ENCODE assay signal across 25 cellular contexts in the genomic region with DNA sequence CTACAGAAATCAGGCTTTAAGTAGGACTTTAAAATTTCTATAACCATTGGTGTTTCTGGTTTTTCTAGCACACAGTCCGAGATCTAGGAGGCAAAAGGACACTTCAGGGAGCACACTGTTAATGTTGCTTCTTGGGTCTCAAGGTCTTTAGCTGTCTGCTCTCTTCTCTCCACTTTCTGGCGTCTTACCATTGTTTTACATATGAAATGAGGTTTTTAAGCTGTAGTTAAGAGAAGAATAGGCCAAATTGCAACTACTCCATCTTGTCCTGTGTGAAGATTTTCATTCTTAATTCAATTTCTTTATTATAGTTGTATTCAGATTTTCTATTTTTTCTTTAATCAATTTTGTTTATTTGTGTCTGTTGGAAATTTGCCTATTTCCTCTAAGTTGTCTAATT.
"Had no signal": no experiment of that assay in that cellular context is flagged by ENCODE, and none has a peak within 500 bp of the region (broad histone marks: within the 10 kb centered on the region; RNA-seq: fewer than 3 reads in every experiment).

No MANE protein-coding gene starts in this region.

- H3K27ac ChIP-seq: left lung, lower lobe of right lung, right atrium auricular region, upper lobe of left lung, VCaP had no signal

- DNase-seq: activated CD4-positive, alpha-beta memory T cell treated with anti-CD3 and anti-CD28 coated beads, Interleukin-2, amount 10 ng/mL, durations not matched to agents 7 days and 5 days; activated CD4-positive, alpha-beta T cell treated with anti-CD3 and anti-CD28 coated beads, Interleukin-2, amount 10 ng/mL, durations not matched to agents 7 days and 5 days; activated CD8-positive, alpha-beta memory T cell treated with anti-CD3 and anti-CD28 coated beads, Interleukin-2, amount 50 U/mL, for 48 hours; activated gamma-delta T cell; activated naive CD4-positive, alpha-beta T cell treated with anti-CD3 and anti-CD28 coated beads, Interleukin-2, amount 50 U/mL, for 16 hours; activated naive CD8-positive, alpha-beta T cell treated with anti-CD3 and anti-CD28 coated beads, Interleukin-2, amount 50 U/mL, for 24 hours; activated T-cell treated with anti-CD3 and anti-CD28 coated beads, Interleukin-2, amount 50 U/mL, for 24 hours; amygdala; caudate nucleus; foreskin fibroblast; head of caudate nucleus; hippocampal formation; left lung; lower lobe of right lung; mesendoderm; natural killer cell; stimulated activated CD4-positive, alpha-beta T cell treated with anti-CD3 and anti-CD28 coated beads, Interleukin-1b, Interleukin-23, amount 100 ng/mL, for 48 hours; stimulated activated CD4-positive, alpha-beta T cell treated with anti-CD3 and anti-CD28 coated beads, Interleukin-4, amount 100 ng/mL, for 4 hours; stimulated activated CD8-positive, alpha-beta memory T cell treated with anti-CD3 and anti-CD28 coated beads, Interleukin-4, amount 100 ng/mL, for 48 hours; stimulated activated naive CD8-positive, alpha-beta T cell treated with anti-CD3 and anti-CD28 coated beads, Interleukin-15, amount 100 ng/mL, for 72 hours; substantia nigra; upper lobe of left lung had no signal

- H3K36me3 ChIP-seq: left lung, lower lobe of right lung, right atrium auricular region, upper lobe of left lung had no signal

- H3K27me3 ChIP-seq: left lung, right atrium auricular region, upper lobe of left lung had no signal

- H3K4me1 ChIP-seq: left lung, lower lobe of right lung, right atrium auricular region, upper lobe of left lung had no signal

- H3K9me3 ChIP-seq: lower lobe of right lung, upper lobe of left lung had no signal

- H3K4me3 ChIP-seq: left lung, lower lobe of right lung, right atrium auricular region, smooth muscle cell, upper lobe of left lung had no signal
